14 cellular contexts compared by ENCODE assay signal in genomic region chr19:56261932-56262331, GRCh38. TPM values are rescaled to one million over a fixed set of nuclear protein-coding genes. Genes with fewer than 3 reads are reported as not detected.
"Had no signal": no experiment of that assay in that cellular context is flagged by ENCODE, and none has a peak within 500 bp of the region (broad histone marks: within the 10 kb centered on the region; RNA-seq: fewer than 3 reads in every experiment).

No MANE protein-coding gene starts in this region.

RNA-seq across cellular contexts. Expression of gene EDDM13, which starts 10.6 kb away (rescaled TPM):
- total RNA-seq: activated B cell treated with CpG ODN at 0.5 μM for 24 hours; activated CD4-positive, alpha-beta memory T cell treated with anti-CD3 and anti-CD28 coated beads for 36 hours; T-helper 17 cell; WTC11 had no signal

RNA-seq across cellular contexts. Expression of gene ZSCAN5C, which starts 59.9 kb away (rescaled TPM):
- total RNA-seq: activated B cell treated with CpG ODN at 0.5 μM for 24 hours; activated CD4-positive, alpha-beta memory T cell treated with anti-CD3 and anti-CD28 coated beads for 36 hours; activated CD4-positive, alpha-beta memory T cell treated with anti-CD3 and anti-CD28 coated beads, Interleukin-2, amount 10 ng/mL, durations not matched to agents 7 days and 5 days; activated CD4-positive, alpha-beta T cell treated with anti-CD3 and anti-CD28 coated beads for 36 hours; activated CD4-positive, alpha-beta T cell treated with anti-CD3 and anti-CD28 coated beads, Interleukin-2, amount 10 ng/mL, durations not matched to agents 24 days and 14 days; activated CD4-positive, alpha-beta T cell treated with anti-CD3 and anti-CD28 coated beads, Interleukin-2, amount 10 ng/mL, durations not matched to agents 7 days and 5 days; activated CD8-positive, alpha-beta memory T cell treated with anti-CD3 and anti-CD28 coated beads for 36 hours; activated CD8-positive, alpha-beta memory T cell treated with anti-CD3 and anti-CD28 coated beads, Interleukin-2, amount 10 ng/mL, durations not matched to agents 7 days and 5 days; activated CD8-positive, alpha-beta T cell treated with anti-CD3 and anti-CD28 coated beads for 36 hours; activated CD8-positive, alpha-beta T cell treated with anti-CD3 and anti-CD28 coated beads, Interleukin-2, amount 10 ng/mL, durations not matched to agents 7 days and 5 days; T-helper 1 cell treated with Interleukin-12 subunit alpha and Interleukin-12 subunit beta and Interleukin-4 antibody, amounts not matched to agents 30 ng/mL and 1 ng/mL, for 36 hours; T-helper 17 cell; T-helper 2 cell treated with Interferon-gamma antibody and Interleukin-4, amounts not matched to agents 100 ng/mL and 5 ng/mL, for 36 hours; WTC11 had no signal
